21 cellular contexts compared by ENCODE assay signal in the genomic region with DNA sequence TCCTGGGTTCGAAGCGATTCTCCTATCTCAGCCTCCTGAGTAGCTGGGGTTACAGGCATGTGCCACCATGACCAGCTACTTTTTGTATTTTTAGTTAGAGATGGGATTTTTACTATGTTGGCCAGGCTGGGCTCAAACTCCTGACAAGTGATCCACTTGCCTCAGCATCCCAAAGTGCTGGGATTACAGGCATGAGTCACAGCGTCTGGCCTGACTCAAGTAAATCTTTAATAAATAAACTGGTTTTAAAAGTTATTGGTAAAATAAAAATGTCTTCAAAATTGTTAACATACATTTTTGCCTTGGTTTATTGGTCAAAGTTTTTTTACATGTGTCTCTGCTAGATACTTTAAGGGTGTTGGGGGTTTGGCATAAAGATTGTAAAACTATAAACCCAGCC. TPM values are rescaled to one million over a fixed set of nuclear protein-coding genes. Genes with fewer than 3 reads are reported as not detected.
DNase-seq lines count a peak whose midpoint lies in the region; ATAC-seq, FAIRE-seq and TF ChIP-seq lines count a peak whose summit lies in the region.
"Had no signal": no experiment of that assay in that cellular context is flagged by ENCODE, and none has a peak within 500 bp of the region (broad histone marks: within the 10 kb centered on the region; RNA-seq: fewer than 3 reads in every experiment).

No MANE protein-coding gene starts in this region.

- H3K4me3 Mint-ChIP-seq in nephron progenitor cell, result no peak overlapping the region
- H3K4me3 Mint-ChIP-seq: B cell; CD8-positive, alpha-beta T cell had no signal

- H3K9me3 Mint-ChIP-seq in nephron progenitor cell, result no peaks in the 10 kb centered on the region
- H3K9me3 Mint-ChIP-seq: CD8-positive, alpha-beta T cell had no signal

- H3K27me3 ChIP-seq in MG63, result no peaks in the 10 kb centered on the region
- H3K27me3 ChIP-seq: BLaER1 treated with 17β-estradiol and CSF1 and Interleukin-3, amounts not matched to agents 10 nM and 100 nM had no signal

- peaks cover 22% of the 10 kb centered on the region for H3K27me3 Mint-ChIP-seq in nephron progenitor cell (ENCODE audit: low read depth, poor library complexity)

- no peak for TF ChIP-seq CTCF in nephron progenitor cell (IDR thresholded peaks at IDR 0.05)

- H3K4me3 ChIP-seq in MG63, result no peak overlapping the region
- H3K4me3 ChIP-seq: BLaER1 treated with 17β-estradiol and CSF1 and Interleukin-3, amounts not matched to agents 10 nM and 100 nM; GM12878; GM23248 had no signal

- FAIRE-seq in islet of Langerhans (lab: Jason Lieb, UNC), result peak; percentile 89
- FAIRE-seq: GM12878, GM19239, H54, HepG2 had no signal

- no peaks in the 10 kb centered on the region for H3K36me3 ChIP-seq in MG63

- peaks cover 4% of the 10 kb centered on the region for H3K4me1 Mint-ChIP-seq in nephron progenitor cell
- H3K4me1 Mint-ChIP-seq: B cell had no signal

- DNase-seq in HCEC 1CT (peak; percentile 8), MG63 (peak; percentile 33), amygdala (lab: John Stamatoyannopoulos, UW) (no peak), nephron progenitor cell (no peak)
- DNase-seq: Calu3; CD8-positive, alpha-beta T cell; DND-41; EL; GM23248 had no signal

- no peak overlapping the region for H3K27ac Mint-ChIP-seq in nephron progenitor cell
- H3K27ac Mint-ChIP-seq: B cell; CD8-positive, alpha-beta T cell had no signal

- ATAC-seq in GM18511 (IDR thresholded peaks at IDR 0.05; ENCODE audit: unreplicated experiment) (no peak), HG02623 (IDR thresholded peaks at IDR 0.05; ENCODE audit: unreplicated experiment) (no peak)
- ATAC-seq: CD8-positive, alpha-beta T cell; GM12878; HCT116; HepG2 had no signal

- H3K9me3 ChIP-seq in MG63, result no peaks in the 10 kb centered on the region

- H3K36me3 Mint-ChIP-seq in nephron progenitor cell (ENCODE audit: low read depth), result no peaks in the 10 kb centered on the region
- H3K36me3 Mint-ChIP-seq: CD8-positive, alpha-beta T cell had no signal

RNA-seq across cellular contexts. Expression of gene PES1, which starts 7.3 kb away (rescaled TPM):
- 150 and 165 TPM in 2 replicates for total RNA-seq in MG63 (2014; rRNA removed; shearing (Covaris generic); ENCODE audit: low replicate concordance)

RNA-seq across cellular contexts. Expression of gene TCN2, which starts 8.0 kb away (rescaled TPM):
- total RNA-seq in MG63 (2014; rRNA removed; shearing (Covaris generic); ENCODE audit: low replicate concordance), result 1.2 TPM in 1 of 2 replicates, not detected in the other

RNA-seq across cellular contexts. Expression of gene GAL3ST1, which starts 24.5 kb away (rescaled TPM):
- total RNA-seq in MG63 (2014; rRNA removed; shearing (Covaris generic); ENCODE audit: low replicate concordance), result not detected in 2 replicates
- total RNA-seq: A172; B cell; CD8-positive, alpha-beta T cell; G401; GM12878; GM23248 had no signal

RNA-seq across cellular contexts. Expression of gene SLC35E4, which starts 36.6 kb away (rescaled TPM):
- total RNA-seq in MG63 (2014; rRNA removed; shearing (Covaris generic); ENCODE audit: low replicate concordance), result 11.3 and 12.5 TPM in 2 replicates

RNA-seq across cellular contexts. Expression of gene SEC14L6, which starts 52.4 kb away (rescaled TPM):
- total RNA-seq in MG63 (2014; rRNA removed; shearing (Covaris generic); ENCODE audit: low replicate concordance), result not detected in 2 replicates
- total RNA-seq: A172; B cell; CD8-positive, alpha-beta T cell; G401; GM12878; GM23248 had no signal

Comparison
In these comparisons a context has a peak if more than half of its experiments do, and no peak if none do; other contexts are left out.
1. DNase-seq: peak in HCEC 1CT (single experiment) and MG63 (single experiment); none in amygdala (0 of 56) and nephron progenitor cell (single experiment).